1 cellular context compared by ENCODE assay signal in the genomic region with DNA sequence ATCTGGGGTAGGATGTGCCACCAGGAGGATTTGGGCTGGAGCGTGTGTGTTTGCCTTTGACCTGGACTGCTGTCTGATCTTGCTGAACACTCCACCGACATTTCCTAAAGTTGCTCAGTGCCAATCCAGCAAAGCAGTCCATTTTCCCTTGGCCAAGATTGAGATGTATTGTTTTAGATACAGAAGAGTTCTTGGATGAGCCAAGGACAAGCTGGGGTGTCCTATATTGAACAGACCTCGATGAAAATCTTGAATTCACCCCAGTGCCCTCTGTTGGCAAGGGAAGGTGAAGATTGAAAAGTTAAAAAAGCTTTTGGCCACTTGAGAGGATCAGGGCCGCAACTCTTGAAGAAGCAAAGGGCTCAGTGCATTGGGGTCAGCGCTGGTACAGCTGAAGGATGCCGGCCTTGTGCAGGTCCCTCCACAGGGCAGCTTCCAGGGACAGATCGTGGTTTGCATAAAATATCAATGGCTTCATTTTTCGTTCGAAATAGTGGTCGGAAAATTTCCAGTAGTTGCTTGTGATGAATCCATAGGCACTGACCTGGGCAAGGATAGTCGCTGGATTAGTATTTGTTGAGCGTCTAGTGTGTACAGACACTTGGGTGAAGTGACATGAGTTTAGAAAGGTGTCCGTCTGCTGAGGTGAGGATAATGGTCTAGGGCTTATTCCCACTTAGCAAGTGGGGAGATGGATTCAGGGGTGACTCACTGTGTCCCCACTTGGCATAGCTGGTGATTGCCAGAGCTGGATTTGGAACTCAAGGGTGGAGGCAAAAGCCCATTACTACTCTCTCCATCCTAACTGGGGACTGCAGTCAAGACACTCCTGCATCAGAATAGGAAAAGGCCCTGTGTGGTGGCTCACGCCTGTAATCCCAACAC.
TF ChIP-seq lines count a peak whose summit lies in the region.

No MANE protein-coding gene starts in this region.

TF ChIP-seq in IMR-90, 13 proteins besides CTCF, POLR2A, EP300 and RAD21:
- TF ChIP-seq RCOR1 (IDR thresholded peaks at IDR 0.05; ENCODE audit: insufficient replicate concordance, low read length) (no peak), RFX5 (IDR thresholded peaks at IDR 0.05; ENCODE audit: low read depth, low read length) (no peak), USF2 (IDR thresholded peaks at IDR 0.05; ENCODE audit: low read depth, low read length) (no peak), FOS (IDR thresholded peaks at IDR 0.05; ENCODE audit: low read depth, low read length) (no peak), MXI1 (IDR thresholded peaks at IDR 0.05; ENCODE audit: borderline replicate concordance, low read depth, low read length) (no peak), CEBPB (IDR thresholded peaks at IDR 0.05; ENCODE audit: low read depth, low read length) (no peak), SMC3 (IDR thresholded peaks at IDR 0.05; ENCODE audit: low read depth, low read length) (no peak), MAFK (IDR thresholded peaks at IDR 0.05; ENCODE audit: low read depth, low read length) (no peak), BHLHE40 (IDR thresholded peaks at IDR 0.05; ENCODE audit: low read depth, low read length) (no peak), CHD1 (IDR thresholded peaks at IDR 0.05; ENCODE audit: low read depth, low read length) (no peak), MAZ (IDR thresholded peaks at IDR 0.05; ENCODE audit: borderline replicate concordance, low read depth, low read length) (no peak), NFE2L2 (IDR thresholded peaks at IDR 0.05; ENCODE audit: low read depth, low read length) (no peak)
- TF ChIP-seq, protein P1, sequence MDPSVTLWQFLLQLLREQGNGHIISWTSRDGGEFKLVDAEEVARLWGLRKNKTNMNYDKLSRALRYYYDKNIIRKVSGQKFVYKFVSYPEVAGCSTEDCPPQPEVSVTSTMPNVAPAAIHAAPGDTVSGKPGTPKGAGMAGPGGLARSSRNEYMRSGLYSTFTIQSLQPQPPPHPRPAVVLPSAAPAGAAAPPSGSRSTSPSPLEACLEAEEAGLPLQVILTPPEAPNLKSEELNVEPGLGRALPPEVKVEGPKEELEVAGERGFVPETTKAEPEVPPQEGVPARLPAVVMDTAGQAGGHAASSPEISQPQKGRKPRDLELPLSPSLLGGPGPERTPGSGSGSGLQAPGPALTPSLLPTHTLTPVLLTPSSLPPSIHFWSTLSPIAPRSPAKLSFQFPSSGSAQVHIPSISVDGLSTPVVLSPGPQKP (IDR thresholded peaks at IDR 0.05; ENCODE audit: borderline replicate concordance, low read depth, low read length): no peak
TF ChIP-seq in IMR-90: peak in this region for 0.
